ENCODE assay signal across 12 cellular contexts in the genomic region with DNA sequence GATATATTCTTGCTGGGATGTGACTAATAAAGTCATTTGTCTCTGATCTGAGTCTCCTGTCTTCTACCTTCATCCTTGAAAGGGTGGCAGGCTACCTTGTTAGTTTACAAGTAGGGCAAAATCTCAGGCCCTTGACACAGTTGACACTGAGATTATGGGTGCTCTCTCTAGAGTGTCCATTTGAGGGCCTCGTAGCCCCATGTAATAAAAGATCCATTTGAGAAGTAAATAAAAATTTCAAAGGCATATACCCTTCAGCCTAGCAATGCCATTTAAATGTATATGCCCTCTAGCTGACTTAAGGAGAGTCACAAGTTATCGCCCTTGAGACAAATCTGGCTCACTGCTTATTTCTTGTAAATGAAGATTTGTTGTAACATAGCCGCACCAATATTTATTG.
A peak's percentile ranks its signal among the peaks of the same experiment; 100 is the strongest.
DNase-seq lines count a peak whose midpoint lies in the region; TF ChIP-seq lines count a peak whose summit lies in the region.
"Had no signal": no experiment of that assay in that cellular context is flagged by ENCODE, and none has a peak within 500 bp of the region (broad histone marks: within the 10 kb centered on the region; RNA-seq: fewer than 3 reads in every experiment).

No MANE protein-coding gene starts in this region.

- H3K9me3 Mint-ChIP-seq in activated naive CD4-positive, alpha-beta T cell treated with anti-CD3 and anti-CD28 coated beads for 36 hours, result peaks cover under 1% of the 10 kb centered on the region

- TF ChIP-seq POLR2A in NB4 (IDR thresholded peaks at IDR 0.05; ENCODE audit: extremely low read depth, insufficient read length) (no peak), ovary (IDR thresholded peaks at IDR 0.05) (no peak)

- peaks cover 12% of the 10 kb centered on the region for H3K36me3 Mint-ChIP-seq in activated naive CD4-positive, alpha-beta T cell treated with anti-CD3 and anti-CD28 coated beads for 36 hours (ENCODE audit: low read depth)

- no peak overlapping the region for H3K4me3 Mint-ChIP-seq in activated naive CD4-positive, alpha-beta T cell treated with anti-CD3 and anti-CD28 coated beads for 36 hours

- 90 to 97% (median 95%) methylated on average over 3 of the region's 3 CpGs for WGBS in ovary, 3 donors

- TF ChIP-seq EP300 in ovary (IDR thresholded peaks at IDR 0.05), result no peak

- no peaks in the 10 kb centered on the region for H3K36me3 ChIP-seq in ovary
- H3K36me3 ChIP-seq: vagina had no signal

- intact Hi-C loops in activated naive CD4-positive, alpha-beta T cell treated with anti-CD3 and anti-CD28 coated beads for 36 hours (cut with micrococcal nuclease), result loop anchor here (2.0 kb wide), 1 partner anchor 290 kb away; no protein-coding TSS in a partner anchor
- intact Hi-C loops in ovary (cut with DNase I), result no loop called here

- H3K27me3 Mint-ChIP-seq in activated naive CD4-positive, alpha-beta T cell treated with anti-CD3 and anti-CD28 coated beads for 36 hours (ENCODE audit: low read depth), result no peaks in the 10 kb centered on the region

- H3K9me3 ChIP-seq in ovary, result no peaks in the 10 kb centered on the region
- H3K9me3 ChIP-seq: vagina had no signal

- TF ChIP-seq CTCF in NB4 (IDR thresholded peaks at IDR 0.05; ENCODE audit: low read depth, low read length), result no peak
- TF ChIP-seq CTCF in ovary (IDR thresholded peaks at IDR 0.05), result no peak

- H3K4me1 ChIP-seq in ovary (ENCODE audit: insufficient read depth), result peaks cover 6% of the 10 kb centered on the region

- no peak overlapping the region for H3K27ac ChIP-seq in ovary
- H3K27ac ChIP-seq: vagina had no signal

- no peaks in the 10 kb centered on the region for H3K27me3 ChIP-seq in ovary
- H3K27me3 ChIP-seq: vagina had no signal

- H3K4me3 ChIP-seq in NB4 (ENCODE audit: low read depth, low read length) (no peak overlapping the region), ovary (no peak overlapping the region)
- H3K4me3 ChIP-seq: vagina had no signal

- DNase-seq in activated naive CD4-positive, alpha-beta T cell treated with anti-CD3 and anti-CD28 coated beads for 36 hours, result peak; percentile 5
- DNase-seq in activated naive CD4-positive, alpha-beta T cell treated with anti-CD3 and anti-CD28 coated beads, Interleukin-2, amount 50 U/mL, for 16 hours, result no peak
- DNase-seq in NB4 (ENCODE audit: low read depth) (peak; percentile 30), fibroblast of gingiva (ENCODE audit: low read depth) (peak; percentile 4), superior temporal gyrus (ENCODE audit: extremely low spot score) (peak; percentile 73), globus pallidus (ENCODE audit: low spot score) (no peak), ovary (no peak), DMS114 treated with DMSO at 0.1 percent for 48 hours (lab: John Stamatoyannopoulos, UW; ENCODE audit: unreplicated experiment) (no peak)
- DNase-seq: activated naive CD4-positive, alpha-beta T cell; NCI-H1930; T1000 had no signal

- peaks cover 29% of the 10 kb centered on the region for H3K4me1 Mint-ChIP-seq in activated naive CD4-positive, alpha-beta T cell treated with anti-CD3 and anti-CD28 coated beads for 36 hours (ENCODE audit: low read depth)

- CTCF ChIA-PET in activated naive CD4-positive, alpha-beta T cell treated with anti-CD3 and anti-CD28 coated beads for 36 hours (lab: Charles Lee), result no interaction called here

- H3K27ac Mint-ChIP-seq in activated naive CD4-positive, alpha-beta T cell treated with anti-CD3 and anti-CD28 coated beads for 36 hours, result no peak overlapping the region

Comparison
In these comparisons a context has a peak if more than half of its experiments do, and no peak if none do; other contexts are left out.
1. DNase-seq: peak in activated naive CD4-positive, alpha-beta T cell treated with anti-CD3 and anti-CD28 coated beads for 36 hours (single experiment), NB4 (single experiment), fibroblast of gingiva (single experiment) and superior temporal gyrus (single experiment); none in activated naive CD4-positive, alpha-beta T cell treated with anti-CD3 and anti-CD28 coated beads, Interleukin-2, amount 50 U/mL, for 16 hours (single experiment), globus pallidus (single experiment), ovary (0 of 5) and DMS114 treated with DMSO at 0.1 percent for 48 hours (single experiment).